12 cellular contexts compared by ENCODE assay signal in genomic region chr1:18940303-18941020, GRCh38. TPM values are rescaled to one million over a fixed set of nuclear protein-coding genes. Genes with fewer than 3 reads are reported as not detected.
DNase-seq lines count a peak whose midpoint lies in the region; ATAC-seq and TF ChIP-seq lines count a peak whose summit lies in the region.
"Had no signal": no experiment of that assay in that cellular context is flagged by ENCODE, and none has a peak within 500 bp of the region (broad histone marks: within the 10 kb centered on the region; RNA-seq: fewer than 3 reads in every experiment).

No MANE protein-coding gene starts in this region.

- POLR2A ChIA-PET in SK-N-SH (lab: Yijun Ruan, JAX), result no interaction called here

- H3K4me3 Mint-ChIP-seq in immature natural killer cell, result no peak overlapping the region
- no peak overlapping the region for H3K4me3 Mint-ChIP-seq in stimulated activated effector memory CD8-positive, alpha-beta T cell treated with anti-CD3 and anti-CD28 coated beads, Interleukin-12 subunit alpha, Interleukin-12 subunit beta, amount 100 ng/mL, for 72 hours
- H3K4me3 Mint-ChIP-seq in activated CD8-positive, alpha-beta memory T cell treated with anti-CD3 and anti-CD28 coated beads, Interleukin-2, amount 10 ng/mL, durations not matched to agents 7 days and 5 days, result no peak overlapping the region
- H3K4me3 Mint-ChIP-seq: activated CD4-positive, alpha-beta T cell treated with anti-CD3 and anti-CD28 coated beads, Interleukin-2, amount 10 ng/mL, durations not matched to agents 7 days and 5 days had no signal

- H4K20me1 ChIP-seq in SK-N-SH (ENCODE audit: insufficient read depth), result no peaks in the 10 kb centered on the region

- H3K27me3 ChIP-seq in SK-N-SH (ENCODE audit: insufficient read depth), result no peaks in the 10 kb centered on the region
- no peaks in the 10 kb centered on the region for H3K27me3 ChIP-seq in body of pancreas

- peak overlapping the region in 4 of 6 donors; percentile 73 to 81 (median 76) for H3K27ac Mint-ChIP-seq in immature natural killer cell
- peak overlapping the region; percentile 84 for H3K27ac Mint-ChIP-seq in stimulated activated effector memory CD8-positive, alpha-beta T cell treated with anti-CD3 and anti-CD28 coated beads, Interleukin-12 subunit alpha, Interleukin-12 subunit beta, amount 100 ng/mL, for 72 hours
- no peak overlapping the region for H3K27ac Mint-ChIP-seq in activated CD8-positive, alpha-beta memory T cell treated with anti-CD3 and anti-CD28 coated beads, Interleukin-2, amount 10 ng/mL, durations not matched to agents 7 days and 5 days

- H3K27me3 Mint-ChIP-seq in immature natural killer cell (ENCODE audit: low read depth in 3 of 3), result peaks cover 0 to 8% (median 6%) of the 10 kb centered on the region in 3 donors
- no peaks in the 10 kb centered on the region for H3K27me3 Mint-ChIP-seq in activated CD8-positive, alpha-beta memory T cell treated with anti-CD3 and anti-CD28 coated beads, Interleukin-2, amount 10 ng/mL, durations not matched to agents 7 days and 5 days
- H3K27me3 Mint-ChIP-seq: activated CD4-positive, alpha-beta T cell treated with anti-CD3 and anti-CD28 coated beads, Interleukin-2, amount 10 ng/mL, durations not matched to agents 7 days and 5 days had no signal

- peaks cover 69 to 82% of the 10 kb centered on the region in 2 donors for H3K4me1 Mint-ChIP-seq in immature natural killer cell
- H3K4me1 Mint-ChIP-seq in stimulated activated effector memory CD8-positive, alpha-beta T cell treated with anti-CD3 and anti-CD28 coated beads, Interleukin-12 subunit alpha, Interleukin-12 subunit beta, amount 100 ng/mL, for 72 hours, result peaks cover 87% of the 10 kb centered on the region
- peaks cover 6% of the 10 kb centered on the region for H3K4me1 Mint-ChIP-seq in activated CD8-positive, alpha-beta memory T cell treated with anti-CD3 and anti-CD28 coated beads, Interleukin-2, amount 10 ng/mL, durations not matched to agents 7 days and 5 days

- H3K36me3 Mint-ChIP-seq in immature natural killer cell, result no peaks in the 10 kb centered on the region
- H3K36me3 Mint-ChIP-seq in stimulated activated effector memory CD8-positive, alpha-beta T cell treated with anti-CD3 and anti-CD28 coated beads, Interleukin-12 subunit alpha, Interleukin-12 subunit beta, amount 100 ng/mL, for 72 hours, result peaks cover 24% of the 10 kb centered on the region
- no peaks in the 10 kb centered on the region for H3K36me3 Mint-ChIP-seq in activated CD8-positive, alpha-beta memory T cell treated with anti-CD3 and anti-CD28 coated beads, Interleukin-2, amount 10 ng/mL, durations not matched to agents 7 days and 5 days

- no peaks in the 10 kb centered on the region for H3K9me3 Mint-ChIP-seq in immature natural killer cell
- H3K9me3 Mint-ChIP-seq in stimulated activated effector memory CD8-positive, alpha-beta T cell treated with anti-CD3 and anti-CD28 coated beads, Interleukin-12 subunit alpha, Interleukin-12 subunit beta, amount 100 ng/mL, for 72 hours, result no peaks in the 10 kb centered on the region
- H3K9me3 Mint-ChIP-seq in activated CD8-positive, alpha-beta memory T cell treated with anti-CD3 and anti-CD28 coated beads, Interleukin-2, amount 10 ng/mL, durations not matched to agents 7 days and 5 days (ENCODE audit: low read depth), result no peaks in the 10 kb centered on the region
- H3K9me3 Mint-ChIP-seq: activated CD4-positive, alpha-beta T cell treated with anti-CD3 and anti-CD28 coated beads, Interleukin-2, amount 10 ng/mL, durations not matched to agents 7 days and 5 days had no signal

- WGBS in SK-N-SH (ENCODE audit: low lambda C conversion rate), result 92% methylated on average over 13 of the region's 13 CpGs
- 76 to 78% methylated on average over 13 of the region's 13 CpGs for WGBS in body of pancreas, 2 donors

- no peaks in the 10 kb centered on the region for H3K9me2 ChIP-seq in SK-N-SH

- DNase-seq in SK-N-SH (no peak), body of pancreas (no peak), immature natural killer cell (no peak), kidney glomerular epithelial cell (lab: John Stamatoyannopoulos, UW) (no peak)
- DNase-seq in stimulated activated effector memory CD8-positive, alpha-beta T cell treated with anti-CD3 and anti-CD28 coated beads, Interleukin-12 subunit alpha, Interleukin-12 subunit beta, amount 100 ng/mL, for 72 hours (ENCODE audit: low spot score in 2 of 2), result no peak
- DNase-seq in activated CD8-positive, alpha-beta memory T cell treated with anti-CD3 and anti-CD28 coated beads, Interleukin-2, amount 10 ng/mL, durations not matched to agents 7 days and 5 days, result no peak
- DNase-seq: activated CD4-positive, alpha-beta T cell treated with anti-CD3 and anti-CD28 coated beads, Interleukin-2, amount 10 ng/mL, durations not matched to agents 7 days and 5 days; activated gamma-delta T cell treated with Interleukin-2 at 50 U/mL for 16 hours; DND-41; stimulated activated naive CD4-positive, alpha-beta T cell had no signal

- H3K27ac ChIP-seq in SK-N-SH (ENCODE audit: low read depth in 2 of 2, low read length in 1 of 2) (peak overlapping the region in 1 of 2 experiments; percentile 83; a peak in 2 of 4 replicates), body of pancreas (peak overlapping the region; percentile 23 to 71 (median 66))

- intact Hi-C loops in body of pancreas (cut with DNase I), result no loop called here

- CTCF ChIA-PET in SK-N-SH (lab: Yijun Ruan, JAX), result interaction anchor here (1.4 to 3.0 kb wide), 2 partner anchors 27 to 56 kb away, joined by 6 to 13 read pairs; no protein-coding TSS in a partner anchor
- CTCF ChIA-PET in activated CD8-positive, alpha-beta memory T cell treated with anti-CD3 and anti-CD28 coated beads, Interleukin-2, amount 10 ng/mL, durations not matched to agents 7 days and 5 days (lab: Charles Lee), result interaction anchor here (3.1 kb wide), 1 partner anchor 28 kb away, joined by 10 read pairs; no protein-coding TSS in a partner anchor

- no peak for ATAC-seq in SK-N-SH treated with all-trans-retinoic acid at 6 μM for 48 hours
- ATAC-seq in body of pancreas, result no peak
- no peak for ATAC-seq in stimulated activated effector memory CD8-positive, alpha-beta T cell treated with anti-CD3 and anti-CD28 coated beads, Interleukin-12 subunit alpha, Interleukin-12 subunit beta, amount 100 ng/mL, for 72 hours
- no peak for ATAC-seq in activated CD8-positive, alpha-beta memory T cell treated with anti-CD3 and anti-CD28 coated beads, Interleukin-2, amount 10 ng/mL, durations not matched to agents 7 days and 5 days
- no peak for ATAC-seq in HG03460 (IDR thresholded peaks at IDR 0.05; ENCODE audit: unreplicated experiment)

- H3F3A ChIP-seq in SK-N-SH (replicated peaks; ENCODE audit: insufficient read depth), result peaks cover 3% of the 10 kb centered on the region

- H3K36me3 ChIP-seq in SK-N-SH (replicated peaks in 1 of 2; ENCODE audit: control insufficient read depth in 1 of 2, insufficient read depth in 2 of 2, low read length in 1 of 2), result no peaks in the 10 kb centered on the region
- H3K36me3 ChIP-seq in body of pancreas (replicated peaks in 1 of 2; ENCODE audit: insufficient read depth in 1 of 2, low read depth in 2 of 2), result no peaks in the 10 kb centered on the region

- TF ChIP-seq EP300 in SK-N-SH (IDR thresholded peaks at IDR 0.05; ENCODE audit: borderline replicate concordance in 1 of 2, low read depth in 1 of 2, low read length in 1 of 2), result no peak

- H3K4me3 ChIP-seq in SK-N-SH (ENCODE audit: low read depth in 2 of 2, low read length in 1 of 2) (no peak overlapping the region), body of pancreas (no peak overlapping the region)

- H2AFZ ChIP-seq in SK-N-SH (ENCODE audit: low read depth), result no peak overlapping the region

- no peak for TF ChIP-seq RAD21 in SK-N-SH (IDR thresholded peaks at IDR 0.05; ENCODE audit: low read length)

- H3K4me1 ChIP-seq in SK-N-SH (ENCODE audit: control insufficient read depth in 1 of 2, insufficient read depth in 2 of 2, low read depth in 1 of 2, low read length in 1 of 2), result peaks cover 20 to 52% of the 10 kb centered on the region in 2 experiments; a peak in 2 of 4 replicates
- H3K4me1 ChIP-seq in body of pancreas, result peaks cover 86% of the 10 kb centered on the region

- no peak for TF ChIP-seq POLR2A in body of pancreas (IDR thresholded peaks at IDR 0.05)

- H3K79me2 ChIP-seq in SK-N-SH (ENCODE audit: insufficient read depth), result peaks cover 83% of the 10 kb centered on the region

- TF ChIP-seq CTCF in SK-N-SH (IDR thresholded peaks at IDR 0.05) (no peak), body of pancreas (IDR thresholded peaks at IDR 0.05) (no peak)

- peak overlapping the region; percentile 56 for H3K4me2 ChIP-seq in SK-N-SH

- no peaks in the 10 kb centered on the region for H3K9me3 ChIP-seq in SK-N-SH
- H3K9me3 ChIP-seq in body of pancreas, result no peaks in the 10 kb centered on the region

- H3K9ac ChIP-seq in SK-N-SH, result peak overlapping the region; percentile 27; the same call in 1 of the 2 replicates

TF ChIP-seq in SK-N-SH, 30 proteins besides CTCF, POLR2A, EP300 and RAD21 (continues in another document):
- TF ChIP-seq GABPA (IDR thresholded peaks at IDR 0.05; ENCODE audit: low read depth), result no peak
- TF ChIP-seq FOSL2 (IDR thresholded peaks at IDR 0.05; ENCODE audit: borderline replicate concordance, low read depth), result no peak
- no peak for TF ChIP-seq RCOR1 (IDR thresholded peaks at IDR 0.05; ENCODE audit: low read length)
- no peak for TF ChIP-seq ELF1 (IDR thresholded peaks at IDR 0.05)
- no peak for TF ChIP-seq MXI1 (IDR thresholded peaks at IDR 0.05; ENCODE audit: low read depth, low read length)

TF ChIP-seq in SK-N-SH treated with all-trans-retinoic acid at 6 μM for 48 hours, 23 proteins besides CTCF, POLR2A, EP300 and RAD21 (continues in another document):
- TF ChIP-seq BACH2 (CRISPR knock-in tag; IDR thresholded peaks at IDR 0.05; ENCODE audit: borderline replicate concordance), result no peak
- TF ChIP-seq ZNF8 (CRISPR knock-in tag; IDR thresholded peaks at IDR 0.05), result no peak
- no peak for TF ChIP-seq TCF4 (CRISPR knock-in tag; IDR thresholded peaks at IDR 0.05; ENCODE audit: borderline replicate concordance)
- no peak for TF ChIP-seq PPARA (CRISPR knock-in tag; IDR thresholded peaks at IDR 0.05; ENCODE audit: borderline replicate concordance)

RNA-seq across cellular contexts. Expression of gene IFFO2, which starts 16.0 kb away (rescaled TPM):
- polyA plus RNA-seq in SK-N-SH (2012; rRNA removed) (10.5 TPM in 2 replicates), immature natural killer cell (1 to 10 TPM; 1.9 to 3.9 (median 3.2) TPM)
- 8.2 and 9.1 TPM in 2 replicates for polyA plus RNA-seq in SK-N-SH (2012; cell fraction: cytosol; rRNA removed)
- 18.5 and 29.7 TPM in 2 replicates for polyA plus RNA-seq in SK-N-SH (2012; cell fraction: nucleus; rRNA removed)
- 100 to 1,000 TPM in 1 of 2 donors, 10 to 100 TPM in 1; 23.1 to 219 TPM for total RNA-seq in body of pancreas
- 10 to 100 TPM; 12.5 to 13.7 TPM for total RNA-seq in activated CD8-positive, alpha-beta memory T cell treated with anti-CD3 and anti-CD28 coated beads, Interleukin-2, amount 10 ng/mL, durations not matched to agents 7 days and 5 days

RNA-seq across cellular contexts. Expression of gene ALDH4A1, which starts 38.1 kb away (rescaled TPM):
- polyA plus RNA-seq in SK-N-SH (2012; rRNA removed) (18.5 and 26.2 TPM in 2 replicates), immature natural killer cell (1 to 10 TPM; 1.7 to 6.7 (median 3.8) TPM)
- 11.9 and 17.9 TPM in 2 replicates for polyA plus RNA-seq in SK-N-SH (2012; cell fraction: cytosol; rRNA removed)
- 38.5 and 69.7 TPM in 2 replicates for polyA plus RNA-seq in SK-N-SH (2012; cell fraction: nucleus; rRNA removed)
- total RNA-seq in body of pancreas, result 10 to 100 TPM in 1 of 2 donors, 1 to 10 TPM in 1; 4.7 to 15.5 TPM
- 1 to 10 TPM; 4.5 to 5.8 TPM for total RNA-seq in activated CD8-positive, alpha-beta memory T cell treated with anti-CD3 and anti-CD28 coated beads, Interleukin-2, amount 10 ng/mL, durations not matched to agents 7 days and 5 days
